ENCODE assay signal across 8 cellular contexts in genomic region chr7:112414855-112415490, GRCh38. TPM values are rescaled to one million over a fixed set of nuclear protein-coding genes. Genes with fewer than 3 reads are reported as not detected.
DNase-seq lines count a peak whose midpoint lies in the region; ATAC-seq and TF ChIP-seq lines count a peak whose summit lies in the region.

No MANE protein-coding gene starts in this region.

- TF ChIP-seq CTCF in C4-2B (conservative IDR thresholded peaks at IDR 0.05) = peak; percentile 92
- TF ChIP-seq CTCF in brain microvascular endothelial cell (IDR thresholded peaks at IDR 0.05; ENCODE audit: low read depth, low read length, missing control alignments) = peak; percentile 68
- TF ChIP-seq CTCF in lower lobe of right lung (IDR thresholded peaks at IDR 0.05) = peak; percentile 53

- DNase-seq in NCI-H2227 (lab: John Stamatoyannopoulos, UW; ENCODE audit: unreplicated experiment) (peak; percentile 72), brain microvascular endothelial cell (peak; percentile 43), lower lobe of right lung (no peak), aorta (no peak)
- DNase-seq in activated naive CD8-positive, alpha-beta T cell treated with anti-CD3 and anti-CD28 coated beads for 36 hours = no peak

- H3K4me1 Mint-ChIP-seq in activated naive CD8-positive, alpha-beta T cell treated with anti-CD3 and anti-CD28 coated beads for 36 hours = peaks cover 4% of the 10 kb centered on the region

- H3K36me3 Mint-ChIP-seq in activated naive CD8-positive, alpha-beta T cell treated with anti-CD3 and anti-CD28 coated beads for 36 hours = no peaks in the 10 kb centered on the region

- no peak overlapping the region for H3K27ac Mint-ChIP-seq in activated naive CD8-positive, alpha-beta T cell treated with anti-CD3 and anti-CD28 coated beads for 36 hours

- H3K27ac ChIP-seq in C4-2B = no peak overlapping the region
- no peak overlapping the region for H3K27ac ChIP-seq in brain microvascular endothelial cell
- no peak overlapping the region for H3K27ac ChIP-seq in lower lobe of right lung
- no peak overlapping the region for H3K27ac ChIP-seq in aorta (ENCODE audit: low read depth in 1 of 2, low read length in 2 of 2)

- H3K4me1 ChIP-seq in lower lobe of right lung (no peaks in the 10 kb centered on the region), aorta (ENCODE audit: control insufficient read depth in 1 of 2, insufficient read depth in 2 of 2, low read length in 2 of 2) (no peaks in the 10 kb centered on the region)

- peaks cover 2% of the 10 kb centered on the region for H3K9me3 Mint-ChIP-seq in activated naive CD8-positive, alpha-beta T cell treated with anti-CD3 and anti-CD28 coated beads for 36 hours

- ATAC-seq in GM21786 (IDR thresholded peaks at IDR 0.05; ENCODE audit: unreplicated experiment) = peak; percentile 55
- peak; percentile 62 to 82 for ATAC-seq in lower lobe of right lung
- no peak for ATAC-seq in aorta (ENCODE audit: low FRiP score)
- no peak for ATAC-seq in HG03378 (IDR thresholded peaks at IDR 0.05; ENCODE audit: unreplicated experiment)

- H3K4me3 Mint-ChIP-seq in activated naive CD8-positive, alpha-beta T cell treated with anti-CD3 and anti-CD28 coated beads for 36 hours = no peak overlapping the region

- H3K36me3 ChIP-seq in brain microvascular endothelial cell (replicated peaks) (no peaks in the 10 kb centered on the region), lower lobe of right lung (no peaks in the 10 kb centered on the region), aorta (ENCODE audit: control insufficient read depth in 1 of 2, insufficient read depth in 2 of 2, low read length in 1 of 2) (no peaks in the 10 kb centered on the region)

- H3K9me3 ChIP-seq in lower lobe of right lung = no peaks in the 10 kb centered on the region
- no peaks in the 10 kb centered on the region for H3K9me3 ChIP-seq in aorta (ENCODE audit: control insufficient read depth, low read length)

- WGBS in aorta, 2 donors = 3 to 4% methylated on average over 3 of the region's 3 CpGs

- in situ Hi-C loops in brain microvascular endothelial cell (cut with HindIII; ENCODE audit: low pct_ligation_motif_present, low sequenced_read_pairs) = loop anchor here (25.0 kb wide), 1 partner anchor 653 kb away; no protein-coding TSS in a partner anchor

- no peaks in the 10 kb centered on the region for H3K27me3 ChIP-seq in brain microvascular endothelial cell (replicated peaks)
- H3K27me3 ChIP-seq in lower lobe of right lung (ENCODE audit: low read depth) = no peaks in the 10 kb centered on the region
- no peaks in the 10 kb centered on the region for H3K27me3 ChIP-seq in aorta (ENCODE audit: control insufficient read depth in 1 of 2, insufficient read depth in 2 of 2, low read length in 1 of 2)

- no peak overlapping the region for H3K4me3 ChIP-seq in brain microvascular endothelial cell (ENCODE audit: low read depth, low read length)
- no peak overlapping the region for H3K4me3 ChIP-seq in lower lobe of right lung
- no peak overlapping the region for H3K4me3 ChIP-seq in aorta (ENCODE audit: low read length in 2 of 2)

- peaks cover 3% of the 10 kb centered on the region for H3K27me3 Mint-ChIP-seq in activated naive CD8-positive, alpha-beta T cell treated with anti-CD3 and anti-CD28 coated beads for 36 hours

- intact Hi-C loops in lower lobe of right lung (cut with DNase I) (no loop called here), aorta (cut with DNase I) (loop anchor here (10.0 kb wide), 4 partner anchors 80 to 670 kb away; no protein-coding TSS in a partner anchor)

RNA-seq across cellular contexts. Expression of gene IFRD1, which starts 35.3 kb away (rescaled TPM):
- total RNA-seq in lower lobe of right lung (46.9 TPM), aorta (100 to 1,000 TPM in 1 of 2 donors, 10 to 100 TPM in 1; 67.0 to 138 TPM)
- polyA plus RNA-seq in aorta = 10 to 100 TPM; 37.6 to 71.4 TPM
- 10 to 100 TPM; 53.5 to 55.1 TPM for total RNA-seq in activated naive CD8-positive, alpha-beta T cell treated with anti-CD3 and anti-CD28 coated beads for 36 hours

Comparison
In these comparisons a context has a peak if more than half of its experiments do, and no peak if none do; other contexts are left out.
1. ATAC-seq: peak in GM21786 (single experiment) and lower lobe of right lung (2 of 2); none in aorta (single experiment) and HG03378 (single experiment).
2. DNase-seq: peak in NCI-H2227 (single experiment) and brain microvascular endothelial cell (single experiment); none in lower lobe of right lung (single experiment), aorta (0 of 2) and activated naive CD8-positive, alpha-beta T cell treated with anti-CD3 and anti-CD28 coated beads for 36 hours (single experiment).
3. Peak in every context shown above with its lines, with median percentiles within 50 percentile points of each other: CTCF ChIP-seq.